8 cellular contexts compared by ENCODE assay signal in genomic region chr16:56933266-56933619, GRCh38. TPM values are rescaled to one million over a fixed set of nuclear protein-coding genes. Genes with fewer than 3 reads are reported as not detected.
A peak's percentile ranks its signal among the peaks of the same experiment; 100 is the strongest.
DNase-seq lines count a peak whose midpoint lies in the region; ATAC-seq, FAIRE-seq and TF ChIP-seq lines count a peak whose summit lies in the region.

No MANE protein-coding gene starts in this region.

- H3K4me1 Mint-ChIP-seq in IgD-negative memory B cell (peaks cover 35 to 48% (median 42%) of the 10 kb centered on the region in 3 donors), MCF 10A (ENCODE audit: insufficient read depth, unreplicated experiment) (peaks cover 8% of the 10 kb centered on the region), mesothelial cell of epicardium (peaks cover 34% of the 10 kb centered on the region)

- H3K27ac ChIP-seq in A549: peak overlapping the region; percentile 94 to 95

- TF ChIP-seq CTCF in A549 (IDR thresholded peaks at IDR 0.05) (no peak), MCF 10A (IDR thresholded peaks at IDR 0.05; ENCODE audit: unreplicated experiment) (no peak), mesothelial cell of epicardium (IDR thresholded peaks at IDR 0.05; ENCODE audit: unreplicated experiment) (no peak)

- peaks cover 33% of the 10 kb centered on the region for H3K36me3 Mint-ChIP-seq in IgD-negative memory B cell
- H3K36me3 Mint-ChIP-seq in MCF 10A (ENCODE audit: insufficient read depth, unreplicated experiment): peaks cover 67% of the 10 kb centered on the region
- H3K36me3 Mint-ChIP-seq in mesothelial cell of epicardium: peaks cover 21% of the 10 kb centered on the region

- intact Hi-C loops in MCF 10A (cut with micrococcal nuclease): loop anchor here (5.0 to 10.0 kb wide), 2 partner anchors 66 to 232 kb away; partner anchors contain the start of gene SLC12A3

- H3K9me3 Mint-ChIP-seq in IgD-negative memory B cell: no peaks in the 10 kb centered on the region
- H3K9me3 Mint-ChIP-seq in MCF 10A (ENCODE audit: unreplicated experiment): no peaks in the 10 kb centered on the region
- no peaks in the 10 kb centered on the region for H3K9me3 Mint-ChIP-seq in mesothelial cell of epicardium

- no peak for TF ChIP-seq RAD21 in A549 (conservative IDR thresholded peaks at IDR 0.05 in 1 of 2, IDR thresholded peaks at IDR 0.05 in 1 of 2)

- no peak for TF ChIP-seq EP300 in A549 (IDR thresholded peaks at IDR 0.05)

- H3K4me2 ChIP-seq in A549: peak overlapping the region; percentile 88

- H3K27me3 Mint-ChIP-seq in IgD-negative memory B cell (no peaks in the 10 kb centered on the region), MCF 10A (ENCODE audit: insufficient read depth, unreplicated experiment) (no peaks in the 10 kb centered on the region), mesothelial cell of epicardium (ENCODE audit: low read depth) (no peaks in the 10 kb centered on the region)

- ATAC-seq in A549 (no peak), GM18870 (IDR thresholded peaks at IDR 0.05; ENCODE audit: unreplicated experiment) (no peak)

- no peaks in the 10 kb centered on the region for H3K9me3 ChIP-seq in A549

- peaks cover 41% of the 10 kb centered on the region for H3K4me1 ChIP-seq in A549

- peak overlapping the region; percentile 99 for H3K4me3 ChIP-seq in A549

- WGBS in A549 (ENCODE audit: missing lambda C conversion rate): 24% methylated on average over 3 of the region's 3 CpGs

- BruUV-seq in MCF 10A (replicated peaks; lab: Mats Ljungman, UMichigan): no TSS peak

- FAIRE-seq in A549 (lab: Jason Lieb, UNC): no peak

- no peak for DNase-seq in A549 (ENCODE audit: low read depth in 1 of 2, low spot score in 1 of 2)
- DNase-seq in MCF 10A (ENCODE audit: unreplicated experiment): peak; percentile 39
- DNase-seq in mesothelial cell of epicardium (ENCODE audit: low spot score in 2 of 2, unreplicated experiment in 2 of 2): no peak
- no peak for DNase-seq in GM19240 (ENCODE audit: insufficient read length, low spot score)
- no peak for DNase-seq in HEK293T (ENCODE audit: extremely low spot score)
- DNase-seq in NCI-H1694 treated with DMSO at 0.1 percent for 48 hours (lab: John Stamatoyannopoulos, UW): no peak

- CTCF ChIA-PET in A549 (lab: Yijun Ruan, JAX): interaction anchor here (0.9 kb wide), 1 partner anchor 66 kb away, joined by 3 read pairs; no protein-coding TSS in a partner anchor
- CTCF ChIA-PET in MCF 10A (lab: Yijun Ruan, JAX): interaction anchor here (0.7 to 2.0 kb wide), 3 partner anchors 11 to 86 kb away, joined by 3 to 16 read pairs (median 3); no protein-coding TSS in a partner anchor
- CTCF ChIA-PET in HEK293T (lab: Yijun Ruan, JAX): no interaction called here

- no peak for TF ChIP-seq POLR2A in A549 (IDR thresholded peaks at IDR 0.05; ENCODE audit: low read length)

- H3K4me3 Mint-ChIP-seq in IgD-negative memory B cell (peak overlapping the region; percentile 98 to 100 (median 99)), MCF 10A (ENCODE audit: unreplicated experiment) (peak overlapping the region; percentile 99), mesothelial cell of epicardium (peak overlapping the region; percentile 98)

- H3K27ac Mint-ChIP-seq in IgD-negative memory B cell (peak overlapping the region; percentile 98 to 100 (median 99)), MCF 10A (ENCODE audit: low read depth, unreplicated experiment) (peak overlapping the region; percentile 100), mesothelial cell of epicardium (peak overlapping the region; percentile 99)

- POLR2A ChIA-PET in A549 (lab: Yijun Ruan, JAX): interaction anchor here (0.5 to 1.3 kb wide), 5 partner anchors 9 to 65 kb away, joined by 3 to 4 read pairs (median 3); no protein-coding TSS in a partner anchor
- POLR2A ChIA-PET in MCF 10A (lab: Yijun Ruan, JAX): interaction anchor here (0.6 to 4.0 kb wide), 33 partner anchors 9 to 507 kb away, joined by 3 to 31 read pairs (median 4); partner anchors contain the start of genes MT1X, MT2A, NLRC5 and PSME3IP1
- POLR2A ChIA-PET in HEK293T (lab: Yijun Ruan, JAX): interaction anchor here (0.6 to 1.1 kb wide), 4 partner anchors 11 to 74 kb away, joined by 3 to 6 read pairs (median 3); no protein-coding TSS in a partner anchor

TF ChIP-seq in A549, 52 proteins besides CTCF, POLR2A, EP300 and RAD21:
- TF ChIP-seq HOXB13 (CRISPR knock-in tag; IDR thresholded peaks at IDR 0.05; ENCODE audit: low read depth) (no peak), CEBPB (IDR thresholded peaks at IDR 0.05) (0 out of 4 replicates have a peak, but pooled peaks have one; percentile 3 to 12), PHF8 (IDR thresholded peaks at IDR 0.05; ENCODE audit: borderline replicate concordance, low read depth) (0 out of 2 replicates have a peak, but pooled peaks have one; percentile 24), KDM1A (IDR thresholded peaks at IDR 0.05; ENCODE audit: low read depth) (no peak), HDAC2 (IDR thresholded peaks at IDR 0.05) (no peak), MAFK (IDR thresholded peaks at IDR 0.05; ENCODE audit: partially characterized antibody) (no peak), ZFP36 (IDR thresholded peaks at IDR 0.05; ENCODE audit: borderline replicate concordance, partially characterized antibody) (no peak)

TF ChIP-seq in HEK293T, 16 proteins besides CTCF, POLR2A, EP300 and RAD21:
- TF ChIP-seq PKNOX1 (IDR thresholded peaks at IDR 0.05) (no peak), FOXM1 (IDR thresholded peaks at IDR 0.05; ENCODE audit: borderline replicate concordance) (no peak), L3MBTL2 (conservative IDR thresholded peaks at IDR 0.05) (no peak), LEF1 (IDR thresholded peaks at IDR 0.05; ENCODE audit: borderline replicate concordance) (no peak), ARNT (IDR thresholded peaks at IDR 0.05) (no peak), TARDBP (IDR thresholded peaks at IDR 0.05) (no peak), ELF4 (IDR thresholded peaks at IDR 0.05) (no peak), FOXA1 (IDR thresholded peaks at IDR 0.05) (no peak), NFRKB (IDR thresholded peaks at IDR 0.05) (no peak), FOXK2 (IDR thresholded peaks at IDR 0.05) (no peak)

RNA-seq across cellular contexts. Expression of gene HERPUD1, which starts 1.3 kb away (rescaled TPM):
- polyA plus RNA-seq in A549 (2011; rRNA removed): 140 and 182 TPM in 2 replicates
- polyA plus RNA-seq in A549 (2012; cell fraction: cytosol; rRNA removed): 41.0 and 54.6 TPM in 2 replicates
- polyA plus RNA-seq in A549 (2012; cell fraction: nucleus; rRNA removed): 60.1 and 65.0 TPM in 2 replicates
- 58.7 to 65.8 TPM (median 63.4 TPM) in 3 replicates for polyA plus RNA-seq in A549 (2017; fragmentation: RNase III; extraction: RNeasy Plus Mini Kit Qiagen cat#74134 plus additional on column Dnase treatment)
- 205 and 225 TPM in 2 replicates for polyA minus RNA-seq in A549 (2011; rRNA and poly(A)+ RNA removed)
- polyA plus RNA-seq in IgD-negative memory B cell: 298 TPM
- 201 and 242 TPM in 2 replicates for total RNA-seq in MCF 10A (2022)
- total RNA-seq in mesothelial cell of epicardium: 77.4 to 80.5 TPM (median 79.8 TPM) in 3 replicates

RNA-seq across cellular contexts. Expression of gene CETP, which starts 28.5 kb away (rescaled TPM):
- polyA plus RNA-seq in A549 (2011; rRNA removed) (not detected in 2 replicates), A549 (2017; fragmentation: RNase III; extraction: RNeasy Plus Mini Kit Qiagen cat#74134 plus additional on column Dnase treatment) (not detected in 3 replicates), IgD-negative memory B cell (0.79 TPM)
- not detected in 2 replicates for polyA plus RNA-seq in A549 (2012; cell fraction: cytosol; rRNA removed)
- not detected in 2 replicates for polyA plus RNA-seq in A549 (2012; cell fraction: nucleus; rRNA removed)
- polyA minus RNA-seq in A549 (2011; rRNA and poly(A)+ RNA removed): not detected in 2 replicates
- total RNA-seq in MCF 10A (2022) (not detected in 2 replicates), mesothelial cell of epicardium (0.13 TPM in 1 of 3 replicates, not detected in the others)

RNA-seq across cellular contexts. Expression of gene NLRC5, which starts 56.1 kb away (rescaled TPM):
- polyA plus RNA-seq in A549 (2011; rRNA removed) (2.5 and 2.6 TPM in 2 replicates), A549 (2017; fragmentation: RNase III; extraction: RNeasy Plus Mini Kit Qiagen cat#74134 plus additional on column Dnase treatment) (3.4 to 3.6 TPM (median 3.5 TPM) in 3 replicates), IgD-negative memory B cell (134 TPM)
- polyA plus RNA-seq in A549 (2012; cell fraction: cytosol; rRNA removed): 2.0 and 2.9 TPM in 2 replicates
- 12.0 and 12.8 TPM in 2 replicates for polyA plus RNA-seq in A549 (2012; cell fraction: nucleus; rRNA removed)
- polyA minus RNA-seq in A549 (2011; rRNA and poly(A)+ RNA removed): 8.2 and 9.3 TPM in 2 replicates
- total RNA-seq in MCF 10A (2022) (8.0 and 14.5 TPM in 2 replicates), mesothelial cell of epicardium (1.7 to 3.7 TPM (median 1.8 TPM) in 3 replicates)
